In the genomic region with DNA sequence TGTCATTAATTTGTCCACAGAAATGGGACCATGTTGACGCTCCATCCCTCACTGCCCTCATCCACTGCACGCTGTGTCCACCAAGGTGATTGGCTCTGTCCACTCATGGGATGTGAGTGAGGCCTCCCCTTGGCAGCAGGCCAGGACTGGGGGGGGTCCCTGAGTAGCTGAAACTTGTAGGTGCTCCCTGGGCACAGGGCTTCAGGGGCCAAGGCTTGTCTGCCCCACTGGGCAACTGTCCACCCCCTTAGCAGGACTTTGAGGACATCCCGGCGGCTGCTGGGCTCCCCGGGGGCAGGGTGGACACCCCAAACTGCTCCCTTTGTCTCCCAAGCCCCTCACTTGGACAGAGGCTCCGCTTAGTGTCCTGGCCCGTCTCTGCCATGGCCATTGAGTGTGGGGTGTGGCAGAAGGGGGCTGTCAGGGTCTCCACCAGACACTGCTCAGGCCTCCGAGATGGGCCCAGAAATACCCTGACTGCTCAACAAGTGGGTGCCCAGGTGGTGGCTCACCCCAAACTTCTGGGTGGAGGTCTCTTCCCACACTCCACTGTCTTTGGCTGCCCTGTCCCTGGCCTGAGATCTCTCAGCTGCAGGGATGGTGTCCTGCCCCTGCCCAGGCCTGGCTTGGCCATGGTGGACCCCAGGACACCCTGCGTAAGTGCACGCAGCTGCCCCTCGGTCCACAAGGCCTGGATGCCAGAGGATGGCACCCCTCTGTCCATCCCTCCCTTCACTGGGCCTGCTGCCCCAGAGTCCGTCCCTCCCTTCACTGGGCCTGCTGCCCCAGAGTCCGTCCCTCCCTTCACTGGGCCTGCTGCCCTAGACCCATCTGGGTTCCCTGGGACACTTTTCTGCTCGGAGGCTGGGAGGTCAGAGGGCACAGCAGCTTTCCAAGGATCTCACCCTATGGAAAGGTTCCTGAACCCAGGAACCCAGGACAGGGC, we compare ENCODE assay signal across 8 cellular contexts. TPM values are rescaled to one million over a fixed set of nuclear protein-coding genes. Genes with fewer than 3 reads are reported as not detected.
DNase-seq lines count a peak whose midpoint lies in the region; ATAC-seq and TF ChIP-seq lines count a peak whose summit lies in the region.

No MANE protein-coding gene starts in this region.

- no peak overlapping the region for H3K9ac ChIP-seq in PC-3 (ENCODE audit: low read length)

- no peaks in the 10 kb centered on the region; the same call in 1 of the 2 replicates for H4K20me1 ChIP-seq in PC-3 (ENCODE audit: low read length)

- no peaks in the 10 kb centered on the region for H3K9me2 ChIP-seq in PC-3 (replicated peaks; ENCODE audit: low read length)

- TF ChIP-seq CTCF in PC-3 (conservative IDR thresholded peaks at IDR 0.05; ENCODE audit: low read depth, low read length) (no peak), endothelial cell (IDR thresholded peaks at IDR 0.05; ENCODE audit: unreplicated experiment) (no peak), gastrocnemius medialis (IDR thresholded peaks at IDR 0.05 in 4 of 5, conservative IDR thresholded peaks at IDR 0.05 in 1 of 5) (no peak)

- peaks cover 13% of the 10 kb centered on the region for H3K36me3 Mint-ChIP-seq in activated CD4-positive, alpha-beta T cell treated with anti-CD3 and anti-CD28 coated beads for 36 hours (ENCODE audit: low read depth)
- peaks cover 9% of the 10 kb centered on the region for H3K36me3 Mint-ChIP-seq in endothelial cell (ENCODE audit: low read depth, unreplicated experiment)

- peaks cover 9% of the 10 kb centered on the region; the same call in 1 of the 2 replicates for H3K4me1 ChIP-seq in PC-3 (ENCODE audit: insufficient read depth, low read length)
- H3K4me1 ChIP-seq in gastrocnemius medialis: peaks cover 35 to 41% of the 10 kb centered on the region in 2 donors

- H3K27ac Mint-ChIP-seq in activated CD4-positive, alpha-beta T cell treated with anti-CD3 and anti-CD28 coated beads for 36 hours: peak overlapping the region; percentile 87
- no peak overlapping the region for H3K27ac Mint-ChIP-seq in endothelial cell (ENCODE audit: unreplicated experiment)

- no peak for TF ChIP-seq POLR2A in gastrocnemius medialis (IDR thresholded peaks at IDR 0.05)

- no peaks in the 10 kb centered on the region for H3K9me3 ChIP-seq in PC-3 (ENCODE audit: low read length)
- no peaks in the 10 kb centered on the region for H3K9me3 ChIP-seq in gastrocnemius medialis

- peak overlapping the region; percentile 89 for H3K4me2 ChIP-seq in PC-3 (ENCODE audit: low read length)

- no peak for DNase-seq in activated CD4-positive, alpha-beta T cell treated with anti-CD3 and anti-CD28 coated beads for 36 hours
- no peak for DNase-seq in activated CD4-positive, alpha-beta T cell treated with anti-CD3 and anti-CD28 coated beads for 1 hour
- DNase-seq in PC-3: no peak
- DNase-seq in endothelial cell (ENCODE audit: low spot score): no peak
- peak in 1 of 2 donors; percentile 57 for DNase-seq in gastrocnemius medialis
- no peak for DNase-seq in germinal center (ENCODE audit: low spot score)
- DNase-seq in UCSD-AML1 (lab: John Stamatoyannopoulos, UW; ENCODE audit: unreplicated experiment): no peak

- H3K4me3 ChIP-seq in PC-3 (ENCODE audit: low read length): 0 out of 2 replicates have a peak overlapping the region, but pooled peaks have one; percentile 90
- peak overlapping the region in 3 of 4 donors; percentile 89 to 94 (median 89) for H3K4me3 ChIP-seq in gastrocnemius medialis

- ATAC-seq in activated CD4-positive, alpha-beta T cell treated with anti-CD3 and anti-CD28 coated beads for 36 hours: no peak
- ATAC-seq in PC-3 (no peak), gastrocnemius medialis (no peak), GM18909 (IDR thresholded peaks at IDR 0.05; ENCODE audit: poor library complexity, unreplicated experiment) (no peak)

- H3K27me3 ChIP-seq in PC-3 (ENCODE audit: low read length) (no peaks in the 10 kb centered on the region), gastrocnemius medialis (no peaks in the 10 kb centered on the region)

- H3K4me1 Mint-ChIP-seq in activated CD4-positive, alpha-beta T cell treated with anti-CD3 and anti-CD28 coated beads for 36 hours: peaks cover 13% of the 10 kb centered on the region
- peaks cover 16% of the 10 kb centered on the region for H3K4me1 Mint-ChIP-seq in endothelial cell (ENCODE audit: unreplicated experiment)

- H3K36me3 ChIP-seq in PC-3 (ENCODE audit: low read depth, low read length): no peaks in the 10 kb centered on the region
- no peaks in the 10 kb centered on the region for H3K36me3 ChIP-seq in gastrocnemius medialis

- H3K27me3 Mint-ChIP-seq in activated CD4-positive, alpha-beta T cell treated with anti-CD3 and anti-CD28 coated beads for 36 hours: no peaks in the 10 kb centered on the region
- peaks cover 14% of the 10 kb centered on the region for H3K27me3 Mint-ChIP-seq in endothelial cell (ENCODE audit: unreplicated experiment)

- H3K4me3 Mint-ChIP-seq in activated CD4-positive, alpha-beta T cell treated with anti-CD3 and anti-CD28 coated beads for 36 hours: peak overlapping the region; percentile 79
- H3K4me3 Mint-ChIP-seq in endothelial cell (ENCODE audit: unreplicated experiment): peak overlapping the region; percentile 79

- POLR2A ChIA-PET in activated CD4-positive, alpha-beta T cell treated with anti-CD3 and anti-CD28 coated beads for 36 hours (lab: Charles Lee): no interaction called here
- POLR2A ChIA-PET in PC-3 (lab: Charles Lee; ENCODE audit: unreplicated experiment): no interaction called here

- no peak overlapping the region for H2AFZ ChIP-seq in PC-3 (ENCODE audit: low read length)

- H3K9me3 Mint-ChIP-seq in activated CD4-positive, alpha-beta T cell treated with anti-CD3 and anti-CD28 coated beads for 36 hours (ENCODE audit: low read depth): no peaks in the 10 kb centered on the region
- no peaks in the 10 kb centered on the region for H3K9me3 Mint-ChIP-seq in endothelial cell (ENCODE audit: unreplicated experiment)

- CTCF ChIA-PET in activated CD4-positive, alpha-beta T cell treated with anti-CD3 and anti-CD28 coated beads for 36 hours (lab: Charles Lee): interaction anchor here (0.6 to 1.1 kb wide), 3 partner anchors 16 to 62 kb away, joined by 3 read pairs; partner anchors contain the start of genes METTL26 and WDR90
- CTCF ChIA-PET in PC-3 (lab: Charles Lee): no interaction called here

- intact Hi-C loops in activated CD4-positive, alpha-beta T cell treated with anti-CD3 and anti-CD28 coated beads for 36 hours (cut with DNase I, micrococcal nuclease): loop anchor here in 1 of 2 experiments (5.0 kb wide), 4 partner anchors 205 to 1950 kb away; partner anchors contain the start of genes CRAMP1, IFT140, PDPK1 and PGAP6
- intact Hi-C loops in PC-3 (cut with micrococcal nuclease): loop anchor here (5.0 to 10.0 kb wide), 2 partner anchors 50 to 62 kb away; partner anchors contain the start of genes CAPN15 and METTL26
- intact Hi-C loops in gastrocnemius medialis (cut with DNase I; ENCODE audit: low total_unique reads): no loop called here

- H3K27ac ChIP-seq in PC-3 (ENCODE audit: low read length) (no peak overlapping the region), gastrocnemius medialis (peak overlapping the region; percentile 96 to 99 (median 98))

- in situ Hi-C loops in gastrocnemius medialis (cut with MboI; ENCODE audit: low sequenced_read_pairs in 4 of 4): no loop called here

- peaks cover 34% of the 10 kb centered on the region for H3K79me2 ChIP-seq in PC-3 (ENCODE audit: low read length)

- no peaks in the 10 kb centered on the region for H3F3A ChIP-seq in PC-3 (ENCODE audit: low read length, unreplicated experiment)

- BruUV-seq in PC-3 (replicated peaks; lab: Mats Ljungman, UMichigan): no TSS peak

RNA-seq across cellular contexts. Expression of gene RAB40C, which starts 2.9 kb away (rescaled TPM):
- total RNA-seq in activated CD4-positive, alpha-beta T cell treated with anti-CD3 and anti-CD28 coated beads for 36 hours: 1 to 10 TPM; 8.9 to 9.6 TPM
- total RNA-seq in PC-3 (2014; rRNA removed) (19.5 and 27.0 TPM in 2 replicates), endothelial cell (ENCODE audit: unreplicated experiment) (18.5 TPM), gastrocnemius medialis (10 to 100 TPM; 15.6 to 29.3 (median 21.4) TPM)

RNA-seq across cellular contexts. Expression of gene PIGQ, which starts 17.1 kb away (rescaled TPM):
- 10 to 100 TPM; 24.2 to 24.7 TPM for total RNA-seq in activated CD4-positive, alpha-beta T cell treated with anti-CD3 and anti-CD28 coated beads for 36 hours
- total RNA-seq in PC-3 (2014; rRNA removed): 36.0 and 43.8 TPM in 2 replicates
- total RNA-seq in endothelial cell (ENCODE audit: unreplicated experiment): 38.4 TPM
- total RNA-seq in gastrocnemius medialis: 10 to 100 TPM; 22.2 to 47.3 (median 38.5) TPM

RNA-seq across cellular contexts. Expression of gene NHLRC4, which starts 20.1 kb away (rescaled TPM):
- total RNA-seq in activated CD4-positive, alpha-beta T cell treated with anti-CD3 and anti-CD28 coated beads for 36 hours: under 1 TPM; 0.19 to 0.87 TPM
- total RNA-seq in PC-3 (2014; rRNA removed) (0.44 TPM in 1 of 2 replicates, not detected in the other), endothelial cell (ENCODE audit: unreplicated experiment) (0.69 TPM), gastrocnemius medialis (under 1 TPM; 0.42 to 0.56 (median 0.48) TPM)

RNA-seq across cellular contexts. Expression of gene PRR35, which starts 26.7 kb away (rescaled TPM):
- total RNA-seq in activated CD4-positive, alpha-beta T cell treated with anti-CD3 and anti-CD28 coated beads for 36 hours: not detected
- not detected in 2 replicates for total RNA-seq in PC-3 (2014; rRNA removed)
- not detected for total RNA-seq in endothelial cell (ENCODE audit: unreplicated experiment)
- not detected for total RNA-seq in gastrocnemius medialis

RNA-seq across cellular contexts. Expression of gene WFIKKN1, which starts 43.9 kb away (rescaled TPM):
- 1 to 10 TPM in 1 of 2 experiments, under 1 TPM in 1; 0.74 to 1.1 TPM for total RNA-seq in activated CD4-positive, alpha-beta T cell treated with anti-CD3 and anti-CD28 coated beads for 36 hours
- total RNA-seq in PC-3 (2014; rRNA removed): 0.11 and 0.40 TPM in 2 replicates
- total RNA-seq in endothelial cell (ENCODE audit: unreplicated experiment): 0.44 TPM
- 1 to 10 TPM in 3 of 4 donors, under 1 TPM in 1; 0.12 to 3.2 (median 1.3) TPM for total RNA-seq in gastrocnemius medialis
